In the genomic region with DNA sequence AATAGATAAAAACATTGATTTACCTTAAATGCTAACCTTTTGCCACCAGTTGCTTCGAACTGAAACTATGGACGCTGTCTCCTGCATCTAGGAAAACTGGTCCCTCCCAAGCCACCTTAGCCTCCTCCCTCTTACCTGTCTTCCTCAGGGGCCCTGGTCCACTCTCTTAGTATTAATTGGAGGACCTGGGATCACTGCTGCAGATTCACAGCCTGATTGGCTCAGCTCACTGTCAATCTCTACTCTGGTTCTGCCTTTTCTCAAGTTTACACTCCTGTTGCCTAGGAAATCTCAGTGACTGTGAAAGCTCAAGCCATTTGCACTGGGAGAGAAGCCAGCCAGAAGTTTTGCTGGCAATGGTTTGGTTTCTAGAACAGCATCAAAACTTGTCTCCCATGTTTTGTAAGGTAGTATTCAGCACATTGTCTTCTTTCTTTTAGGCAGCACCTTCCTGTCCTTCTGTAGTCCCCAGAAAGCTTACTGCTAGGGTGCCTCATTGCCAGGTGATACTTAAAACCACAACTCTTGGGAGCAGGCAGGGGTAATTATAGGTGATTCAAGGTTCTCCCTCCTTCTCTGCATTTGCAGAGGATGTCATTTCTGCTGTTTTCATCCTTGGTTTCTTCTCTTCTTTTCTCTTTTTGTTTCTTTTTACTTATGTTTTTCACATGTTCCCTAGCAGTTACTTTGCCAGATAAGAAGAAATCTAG, we compare ENCODE assay signal across 9 cellular contexts. TPM values are rescaled to one million over a fixed set of nuclear protein-coding genes. Genes with fewer than 3 reads are reported as not detected.
DNase-seq lines count a peak whose midpoint lies in the region; ATAC-seq and TF ChIP-seq lines count a peak whose summit lies in the region.
"Had no signal": no experiment of that assay in that cellular context is flagged by ENCODE, and none has a peak within 500 bp of the region (broad histone marks: within the 10 kb centered on the region; RNA-seq: fewer than 3 reads in every experiment).

A gene (minus strand): TSS at position 105 of the 710 bp plus-strand sequence. CDS start 17,502 bp downstream, outside the sequence.

- no peak within 1 kb of the TSS for H3K4me3 Mint-ChIP-seq in GM23338
- no peak within 1 kb of the TSS for H3K4me3 Mint-ChIP-seq in CD8-positive, alpha-beta memory T cell

- WGBS in psoas muscle, 3 donors = 47 to 54% (median 52%) methylated on average over 2 of the region's 2 CpGs

- H3K27me3 ChIP-seq in GM23338 (ENCODE audit: insufficient read depth) = no peaks in the 10 kb centered on the region
- H3K27me3 ChIP-seq in CD8-positive, alpha-beta memory T cell (ENCODE audit: insufficient read depth, low read length, poor library complexity, severe bottlenecking) = no peaks in the 10 kb centered on the region
- H3K27me3 ChIP-seq in psoas muscle (ENCODE audit: insufficient read depth in 3 of 3, low read length in 2 of 3) = peaks cover 0 to 3% (median 0%) of the 10 kb centered on the region in 3 donors
- H3K27me3 ChIP-seq: ovary had no signal

- H3K27me3 Mint-ChIP-seq in GM23338 (ENCODE audit: insufficient read depth, low read depth, poor library complexity) = no peaks in the 10 kb centered on the region
- H3K27me3 Mint-ChIP-seq in CD8-positive, alpha-beta memory T cell = peaks cover 11 to 31% of the 10 kb centered on the region in 2 donors

- H3F3A ChIP-seq in GM23338 (replicated peaks; ENCODE audit: low read depth) = no peaks in the 10 kb centered on the region

- intact Hi-C loops in psoas muscle (cut with DNase I) = no loop called here

- H3K4me3 ChIP-seq in GM23338 = no peak within 1 kb of the TSS
- no peak within 1 kb of the TSS for H3K4me3 ChIP-seq in CD8-positive, alpha-beta memory T cell (ENCODE audit: low read length)
- no peak within 1 kb of the TSS for H3K4me3 ChIP-seq in psoas muscle
- H3K4me3 ChIP-seq: ovary had no signal

- H3K27ac ChIP-seq in GM23338 (ENCODE audit: low read depth) (no peak within 1 kb of the TSS), psoas muscle (no peak within 1 kb of the TSS)
- H3K27ac ChIP-seq in CD8-positive, alpha-beta memory T cell (ENCODE audit: low read depth, low read length) = no peak within 1 kb of the TSS
- H3K27ac ChIP-seq: ovary had no signal

- H3K36me3 ChIP-seq in GM23338 (ENCODE audit: insufficient read depth) (no peaks in the 10 kb centered on the region; the same call in 1 of the 2 replicates), psoas muscle (ENCODE audit: insufficient read depth in 1 of 2, low read depth in 1 of 2) (no peaks in the 10 kb centered on the region)
- H3K36me3 ChIP-seq in CD8-positive, alpha-beta memory T cell (ENCODE audit: insufficient read depth, low read length) = no peaks in the 10 kb centered on the region
- H3K36me3 ChIP-seq: ovary had no signal

- POLR2A ChIA-PET in CD8-positive, alpha-beta memory T cell (lab: Charles Lee) = no interaction called here

- H3K27ac Mint-ChIP-seq in GM23338 = no peak within 1 kb of the TSS
- no peak within 1 kb of the TSS for H3K27ac Mint-ChIP-seq in CD8-positive, alpha-beta memory T cell

- H4K20me1 ChIP-seq in GM23338 (replicated peaks; ENCODE audit: insufficient read depth) = no peaks in the 10 kb centered on the region

- peaks cover 13% of the 10 kb centered on the region; the same call in 1 of the 2 replicates for H3K9me2 ChIP-seq in GM23338 (ENCODE audit: insufficient read depth)

- peak; percentile 100 for ATAC-seq in GM23338
- no peak for ATAC-seq in GM21447 (IDR thresholded peaks at IDR 0.05; ENCODE audit: unreplicated experiment)
- no peak for ATAC-seq in psoas muscle
- ATAC-seq in GM18511 (IDR thresholded peaks at IDR 0.05; ENCODE audit: unreplicated experiment) = no peak

- no peaks in the 10 kb centered on the region for H3K9me3 ChIP-seq in CD8-positive, alpha-beta memory T cell (ENCODE audit: low read length)
- no peaks in the 10 kb centered on the region for H3K9me3 ChIP-seq in psoas muscle
- H3K9me3 ChIP-seq: ovary had no signal

- H3K4me2 ChIP-seq in GM23338 = no peak within 1 kb of the TSS

- H3K4me1 ChIP-seq in GM23338 (ENCODE audit: insufficient read depth) (no peaks in the 10 kb centered on the region), psoas muscle (no peaks in the 10 kb centered on the region)
- H3K4me1 ChIP-seq in CD8-positive, alpha-beta memory T cell (ENCODE audit: insufficient read depth, low read length) = no peaks in the 10 kb centered on the region

- no peaks in the 10 kb centered on the region for H3K36me3 Mint-ChIP-seq in GM23338 (ENCODE audit: low read depth)
- H3K36me3 Mint-ChIP-seq in CD8-positive, alpha-beta memory T cell = no peaks in the 10 kb centered on the region

- DNase-seq in GM23338 (ENCODE audit: low spot score) (peak; percentile 98), NOMO-1 treated with DMSO at 0.1 percent for 48 hours (lab: John Stamatoyannopoulos, UW; ENCODE audit: unreplicated experiment) (peak; percentile 35), fibroblast of peridontal ligament (ENCODE audit: extremely low read depth) (peak; percentile 81), retina (peak; percentile 13), psoas muscle (no peak)
- no peak for DNase-seq in CD8-positive, alpha-beta memory T cell

- no peaks in the 10 kb centered on the region; the same call in 2 of the 3 replicates for H3K9me3 Mint-ChIP-seq in GM23338
- H3K9me3 Mint-ChIP-seq in CD8-positive, alpha-beta memory T cell = no peaks in the 10 kb centered on the region

- H3K4me1 Mint-ChIP-seq in GM23338 = peaks cover 7% of the 10 kb centered on the region; the same call in 2 of the 3 replicates
- no peaks in the 10 kb centered on the region for H3K4me1 Mint-ChIP-seq in CD8-positive, alpha-beta memory T cell

- H3K79me2 ChIP-seq in GM23338 (replicated peaks; ENCODE audit: insufficient read depth) = no peaks in the 10 kb centered on the region

- H2AFZ ChIP-seq in GM23338 = no peak within 1 kb of the TSS

- CTCF ChIA-PET in CD8-positive, alpha-beta memory T cell (lab: Charles Lee) = no interaction called here

- TF ChIP-seq CTCF in GM23338 (conservative IDR thresholded peaks at IDR 0.05; ENCODE audit: low read depth in 2 of 2) (no peak), psoas muscle (IDR thresholded peaks at IDR 0.05) (no peak)

TF ChIP-seq in GM23338, 12 proteins besides CTCF, POLR2A, EP300 and RAD21:
- no peak for TF ChIP-seq CREB1 (CRISPR knock-in tag; IDR thresholded peaks at IDR 0.05; ENCODE audit: low read depth)

RNA-seq across cellular contexts. Expression of the gene that starts here (rescaled TPM):
- total RNA-seq in GM23338 (2014; rRNA removed; shearing (Covaris generic)) = not detected in 2 replicates
- polyA plus RNA-seq in GM23338 (2016; fragmentation: Nextera tagmentation; extraction: Ambion mirVana) = 0.37 and 0.73 TPM in 2 replicates
- under 1 TPM; 0.40 to 0.59 TPM for total RNA-seq in CD8-positive, alpha-beta memory T cell
- polyA plus RNA-seq in CD8-positive, alpha-beta memory T cell = not detected
- total RNA-seq in psoas muscle = not detected
- not detected for polyA plus RNA-seq in psoas muscle
- polyA plus RNA-seq: ovary had no signal

Comparison
In these comparisons a context has a peak if more than half of its experiments do, and no peak if none do; other contexts are left out.
1. Peak in DNase-seq and ATAC-seq in GM23338; RNA of the gene not detected or under 1 TPM.
2. DNase-seq: peak in NOMO-1 treated with DMSO at 0.1 percent for 48 hours (single experiment), fibroblast of peridontal ligament (single experiment) and retina (single experiment); none in CD8-positive, alpha-beta memory T cell (0 of 5) and psoas muscle (0 of 2).